Comparison of ENCODE assay signal across 21 cellular contexts in genomic region chr3:148648685-148649352, GRCh38. TPM values are rescaled to one million over a fixed set of nuclear protein-coding genes. Genes with fewer than 3 reads are reported as not detected.
DNase-seq lines count a peak whose midpoint lies in the region; ATAC-seq and TF ChIP-seq lines count a peak whose summit lies in the region.
"Had no signal": no experiment of that assay in that cellular context is flagged by ENCODE, and none has a peak within 500 bp of the region (broad histone marks: within the 10 kb centered on the region; RNA-seq: fewer than 3 reads in every experiment).

No MANE protein-coding gene starts in this region.

- no peak overlapping the region for H3K4me3 ChIP-seq in AG10803 (ENCODE audit: low read length)
- no peak overlapping the region for H3K4me3 ChIP-seq in osteoblast (ENCODE audit: insufficient read depth, low read length)
- H3K4me3 ChIP-seq: BLaER1 treated with 17β-estradiol and CSF1 and Interleukin-3, amounts not matched to agents 10 nM and 100 nM; gastrocnemius medialis; mucosa of descending colon; tibial artery had no signal

- no peaks in the 10 kb centered on the region for H3K4me1 Mint-ChIP-seq in activated T-cell treated with anti-CD3 and anti-CD28 coated beads, Interleukin-2, amount 50 U/mL, for 24 hours (ENCODE audit: low read depth)
- no peaks in the 10 kb centered on the region for H3K4me1 Mint-ChIP-seq in activated CD4-positive, alpha-beta T cell treated with anti-CD3 and anti-CD28 coated beads, Interleukin-2, amount 10 ng/mL, durations not matched to agents 7 days and 5 days

- H3K36me3 ChIP-seq in osteoblast (ENCODE audit: insufficient read depth, low read length): no peaks in the 10 kb centered on the region
- H3K36me3 ChIP-seq: adrenal gland; BLaER1 treated with 17β-estradiol and CSF1 and Interleukin-3, amounts not matched to agents 10 nM and 100 nM; gastrocnemius medialis; tibial artery had no signal

- POLR2A ChIA-PET in activated CD4-positive, alpha-beta T cell treated with anti-CD3 and anti-CD28 coated beads, Interleukin-2, amount 10 ng/mL, durations not matched to agents 7 days and 5 days (lab: Charles Lee): no interaction called here

- H3K27me3 ChIP-seq in osteoblast (ENCODE audit: insufficient read depth, low read length): no peaks in the 10 kb centered on the region
- H3K27me3 ChIP-seq: adrenal gland; BLaER1 treated with 17β-estradiol and CSF1 and Interleukin-3, amounts not matched to agents 10 nM and 100 nM; gastrocnemius medialis; tibial artery had no signal

- TF ChIP-seq CTCF in AG10803 (conservative IDR thresholded peaks at IDR 0.05; ENCODE audit: low read length) (no peak), osteoblast (IDR thresholded peaks at IDR 0.05; ENCODE audit: extremely low read depth, low read depth, low read length) (no peak), GM10266 (IDR thresholded peaks at IDR 0.05; ENCODE audit: control insufficient read depth, insufficient read depth, low read depth, missing control alignments) (no peak)

- no peak overlapping the region for H3K27ac Mint-ChIP-seq in activated T-cell treated with anti-CD3 and anti-CD28 coated beads, Interleukin-2, amount 50 U/mL, for 24 hours
- H3K27ac Mint-ChIP-seq in activated CD4-positive, alpha-beta T cell treated with anti-CD3 and anti-CD28 coated beads, Interleukin-2, amount 10 ng/mL, durations not matched to agents 7 days and 5 days: no peak overlapping the region
- H3K27ac Mint-ChIP-seq: progenitor cell of endocrine pancreas had no signal

- no peak overlapping the region for H3K4me3 Mint-ChIP-seq in activated T-cell treated with anti-CD3 and anti-CD28 coated beads, Interleukin-2, amount 50 U/mL, for 24 hours
- no peak overlapping the region for H3K4me3 Mint-ChIP-seq in activated CD4-positive, alpha-beta T cell treated with anti-CD3 and anti-CD28 coated beads, Interleukin-2, amount 10 ng/mL, durations not matched to agents 7 days and 5 days

- no peaks in the 10 kb centered on the region for H3K27me3 Mint-ChIP-seq in activated T-cell treated with anti-CD3 and anti-CD28 coated beads, Interleukin-2, amount 50 U/mL, for 24 hours
- H3K27me3 Mint-ChIP-seq in activated CD4-positive, alpha-beta T cell treated with anti-CD3 and anti-CD28 coated beads, Interleukin-2, amount 10 ng/mL, durations not matched to agents 7 days and 5 days: no peaks in the 10 kb centered on the region
- H3K27me3 Mint-ChIP-seq: progenitor cell of endocrine pancreas had no signal

- no peaks in the 10 kb centered on the region for H3K36me3 Mint-ChIP-seq in activated T-cell treated with anti-CD3 and anti-CD28 coated beads, Interleukin-2, amount 50 U/mL, for 24 hours (ENCODE audit: low read depth)
- no peaks in the 10 kb centered on the region for H3K36me3 Mint-ChIP-seq in activated CD4-positive, alpha-beta T cell treated with anti-CD3 and anti-CD28 coated beads, Interleukin-2, amount 10 ng/mL, durations not matched to agents 7 days and 5 days (ENCODE audit: low read depth)

- H3K4me2 ChIP-seq in osteoblast (ENCODE audit: insufficient read depth, low read length): peak overlapping the region; percentile 32
- H3K4me2 ChIP-seq: BLaER1 treated with 17β-estradiol and CSF1 and Interleukin-3, amounts not matched to agents 10 nM and 100 nM had no signal

- no peaks in the 10 kb centered on the region for H3K9me3 Mint-ChIP-seq in activated T-cell treated with anti-CD3 and anti-CD28 coated beads, Interleukin-2, amount 50 U/mL, for 24 hours
- no peaks in the 10 kb centered on the region for H3K9me3 Mint-ChIP-seq in activated CD4-positive, alpha-beta T cell treated with anti-CD3 and anti-CD28 coated beads, Interleukin-2, amount 10 ng/mL, durations not matched to agents 7 days and 5 days

- CTCF ChIA-PET in activated CD4-positive, alpha-beta T cell treated with anti-CD3 and anti-CD28 coated beads, Interleukin-2, amount 10 ng/mL, durations not matched to agents 7 days and 5 days (lab: Charles Lee): interaction anchor here (1.1 kb wide), 1 partner anchor 17 kb away, joined by 3 read pairs; no protein-coding TSS in a partner anchor

- H3K9me3 ChIP-seq in osteoblast (ENCODE audit: low read depth, low read length): no peaks in the 10 kb centered on the region
- H3K9me3 ChIP-seq: adrenal gland; BLaER1 treated with 17β-estradiol and CSF1 and Interleukin-3, amounts not matched to agents 10 nM and 100 nM; gastrocnemius medialis; mucosa of descending colon; tibial artery had no signal

- peaks cover 23% of the 10 kb centered on the region for H3K4me1 ChIP-seq in osteoblast (ENCODE audit: insufficient read depth, low read length)

- H3K27ac ChIP-seq in osteoblast (ENCODE audit: low read depth, low read length): peak overlapping the region; percentile 25
- H3K27ac ChIP-seq: BLaER1 treated with 17β-estradiol and CSF1 and Interleukin-3, amounts not matched to agents 10 nM and 100 nM had no signal

- DNase-seq in AG10803 (ENCODE audit: low read depth) (peak; percentile 74), M059J (ENCODE audit: low read depth) (peak; percentile 73), fibroblast of gingiva (ENCODE audit: low read depth) (peak; percentile 69), osteoblast (ENCODE audit: insufficient read length, low spot score, missing footprints) (peak; percentile 26), GM10266 (ENCODE audit: extremely low spot score) (no peak)
- DNase-seq in activated T-cell treated with anti-CD3 and anti-CD28 coated beads, Interleukin-2, amount 50 U/mL, for 24 hours: no peak
- no peak for DNase-seq in activated CD4-positive, alpha-beta T cell treated with anti-CD3 and anti-CD28 coated beads, Interleukin-2, amount 10 ng/mL, durations not matched to agents 7 days and 5 days
- DNase-seq: activated CD4-positive, CD25-positive, alpha-beta regulatory T cell treated with anti-CD3 and anti-CD28 coated beads, Interleukin-2, amount 50 U/mL, for 72 hours; activated T-cell treated with anti-CD3 and anti-CD28 coated beads for 4 hours; adrenal gland; DMS79 treated with DMSO at 0.1 percent for 48 hours; gastrocnemius medialis; mucosa of descending colon; NCI-H1092 treated with DMSO at 0.1 percent for 48 hours; NCI-H510A; PC-3; tibial artery had no signal

- peak overlapping the region; percentile 2 for H2AFZ ChIP-seq in osteoblast (ENCODE audit: low read length)

- no peaks in the 10 kb centered on the region for H3K79me2 ChIP-seq in osteoblast (ENCODE audit: insufficient read depth, low read length)

- H4K20me1 ChIP-seq in osteoblast (ENCODE audit: insufficient read depth, low read length): no peaks in the 10 kb centered on the region
- H4K20me1 ChIP-seq: BLaER1 treated with 17β-estradiol and CSF1 and Interleukin-3, amounts not matched to agents 10 nM and 100 nM had no signal

- no peak for ATAC-seq in HG02759 (IDR thresholded peaks at IDR 0.05; ENCODE audit: unreplicated experiment)
- ATAC-seq: gastrocnemius medialis, mucosa of descending colon, PC-3 had no signal

RNA-seq across cellular contexts. Expression of gene AGTR1, which starts 48.9 kb away (rescaled TPM):
- total RNA-seq in M059J (2014; rRNA removed; shearing (Covaris generic)): 0.39 TPM in 1 of 2 replicates, not detected in the other
- 10.5 and 13.3 TPM in 2 replicates for total RNA-seq in osteoblast
- total RNA-seq in activated CD4-positive, alpha-beta T cell treated with anti-CD3 and anti-CD28 coated beads, Interleukin-2, amount 10 ng/mL, durations not matched to agents 7 days and 5 days: not detected
- total RNA-seq: T-helper 1 cell treated with Interleukin-12 subunit alpha and Interleukin-12 subunit beta and Interleukin-4 antibody, amounts not matched to agents 30 ng/mL and 1 ng/mL, for 36 hours had no signal

Comparison
In these comparisons a context has a peak if more than half of its experiments do, and no peak if none do; other contexts are left out.
1. DNase-seq: peak in AG10803 (single experiment), M059J (single experiment), fibroblast of gingiva (single experiment) and osteoblast (single experiment); none in activated T-cell treated with anti-CD3 and anti-CD28 coated beads, Interleukin-2, amount 50 U/mL, for 24 hours (single experiment), activated CD4-positive, alpha-beta T cell treated with anti-CD3 and anti-CD28 coated beads, Interleukin-2, amount 10 ng/mL, durations not matched to agents 7 days and 5 days (single experiment) and GM10266 (single experiment).